Comparison of ENCODE assay signal across 8 cellular contexts in the genomic region with DNA sequence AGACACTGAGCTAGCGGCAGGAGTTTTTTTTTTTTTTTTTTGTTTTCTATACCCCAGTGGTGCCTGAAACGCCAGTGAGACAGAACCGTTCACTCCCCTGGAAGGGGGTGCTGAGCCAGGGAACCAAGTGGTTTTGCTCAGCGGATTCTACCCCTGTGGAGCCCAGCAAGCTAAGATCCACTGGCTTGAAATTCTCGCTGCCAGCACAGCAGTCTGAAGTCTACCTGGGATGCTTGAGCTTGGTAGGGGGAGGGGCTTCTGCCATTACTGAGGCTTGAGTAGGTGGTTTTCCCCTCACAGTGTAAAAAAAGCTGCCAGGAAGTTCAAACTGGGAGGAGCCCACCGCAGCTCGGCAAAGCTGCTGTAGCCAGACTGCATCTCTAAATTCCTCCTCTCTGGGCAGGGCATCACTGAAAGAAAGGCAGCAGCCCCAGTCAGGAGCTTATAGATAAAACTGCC.
A peak's percentile ranks its signal among the peaks of the same experiment; 100 is the strongest.
DNase-seq lines count a peak whose midpoint lies in the region; ATAC-seq and TF ChIP-seq lines count a peak whose summit lies in the region.
"Not testable (repeated sequence)": the region's sequence is repeated elsewhere in the genome, so short reads cannot be mapped to it uniquely, and the experiment has no call there.

No MANE protein-coding gene starts in this region.

- DNase-seq in GM12865 (ENCODE audit: low read depth) (peak; percentile 58), naive B cell (peak; percentile 31)
- peak; percentile 9 for DNase-seq in T-helper 2 cell treated with Interferon-gamma antibody and Interleukin-4, amounts not matched to agents 5 μg/mL and 100 μg/mL, for 36 hours (ENCODE audit: low spot score)
- DNase-seq in activated CD8-positive, alpha-beta T cell treated with anti-CD3 and anti-CD28 coated beads, Interleukin-2, amount 10 ng/mL, durations not matched to agents 7 days and 5 days: peak; percentile 74
- DNase-seq in activated T-helper 9 cell treated with anti-CD3 and anti-CD28 coated beads, Interleukin-2, amount 50 U/mL, for 16 hours (ENCODE audit: low read depth): peak; percentile 1
- DNase-seq in effector CD4-positive, alpha-beta T cell: peak; percentile 9
- DNase-seq in stimulated activated CD4-positive, alpha-beta T cell treated with anti-CD3 and anti-CD28 coated beads, TNF-alpha, amount 100 ng/mL, for 1 hour (ENCODE audit: low read depth in 3 of 3, low spot score in 1 of 3): peak in 2 of 3 donors; percentile 5 to 6

- peaks cover 25% of the 10 kb centered on the region for H3K36me3 Mint-ChIP-seq in T-helper 2 cell treated with Interferon-gamma antibody and Interleukin-4, amounts not matched to agents 5 μg/mL and 100 μg/mL, for 36 hours (ENCODE audit: low read depth)
- H3K36me3 Mint-ChIP-seq in activated CD8-positive, alpha-beta T cell treated with anti-CD3 and anti-CD28 coated beads, Interleukin-2, amount 10 ng/mL, durations not matched to agents 7 days and 5 days (ENCODE audit: low read depth): peaks cover 30% of the 10 kb centered on the region
- peaks cover 0 to 53% of the 10 kb centered on the region in 2 donors for H3K36me3 Mint-ChIP-seq in naive B cell
- H3K36me3 Mint-ChIP-seq in stimulated activated naive CD8-positive, alpha-beta T cell treated with anti-CD3 and anti-CD28 coated beads, Interleukin-15, Interleukin-2, amounts not matched to agents 100 ng/mL and 50 ng/mL, for 24 hours (ENCODE audit: low read depth): not testable (repeated sequence)

- peak overlapping the region; percentile 60 for H3K4me3 Mint-ChIP-seq in T-helper 2 cell treated with Interferon-gamma antibody and Interleukin-4, amounts not matched to agents 5 μg/mL and 100 μg/mL, for 36 hours
- H3K4me3 Mint-ChIP-seq in activated CD8-positive, alpha-beta T cell treated with anti-CD3 and anti-CD28 coated beads, Interleukin-2, amount 10 ng/mL, durations not matched to agents 7 days and 5 days: peak overlapping the region; percentile 48
- H3K4me3 Mint-ChIP-seq in naive B cell: peak overlapping the region; percentile 36 to 90 (median 70)
- H3K4me3 Mint-ChIP-seq in stimulated activated naive CD8-positive, alpha-beta T cell treated with anti-CD3 and anti-CD28 coated beads, Interleukin-15, Interleukin-2, amounts not matched to agents 100 ng/mL and 50 ng/mL, for 24 hours: peak overlapping the region; percentile 51

- H3K4me3 ChIP-seq in GM12865 (ENCODE audit: low read depth, low read length): peak overlapping the region; percentile 24

- H3K27me3 Mint-ChIP-seq in T-helper 2 cell treated with Interferon-gamma antibody and Interleukin-4, amounts not matched to agents 5 μg/mL and 100 μg/mL, for 36 hours (ENCODE audit: low read depth): peaks cover 11% of the 10 kb centered on the region
- not testable (repeated sequence) for H3K27me3 Mint-ChIP-seq in activated CD8-positive, alpha-beta T cell treated with anti-CD3 and anti-CD28 coated beads, Interleukin-2, amount 10 ng/mL, durations not matched to agents 7 days and 5 days (ENCODE audit: low read depth); naive B cell; stimulated activated naive CD8-positive, alpha-beta T cell treated with anti-CD3 and anti-CD28 coated beads, Interleukin-15, Interleukin-2, amounts not matched to agents 100 ng/mL and 50 ng/mL, for 24 hours

- POLR2A ChIA-PET in activated CD8-positive, alpha-beta T cell treated with anti-CD3 and anti-CD28 coated beads, Interleukin-2, amount 10 ng/mL, durations not matched to agents 7 days and 5 days (lab: Charles Lee): not testable (repeated sequence)

- peak overlapping the region; percentile 19 for H3K27ac Mint-ChIP-seq in T-helper 2 cell treated with Interferon-gamma antibody and Interleukin-4, amounts not matched to agents 5 μg/mL and 100 μg/mL, for 36 hours
- H3K27ac Mint-ChIP-seq in activated CD8-positive, alpha-beta T cell treated with anti-CD3 and anti-CD28 coated beads, Interleukin-2, amount 10 ng/mL, durations not matched to agents 7 days and 5 days: peak overlapping the region; percentile 54
- H3K27ac Mint-ChIP-seq in naive B cell: peak overlapping the region in 5 of 6 donors; percentile 5 to 85 (median 64)
- H3K27ac Mint-ChIP-seq in stimulated activated naive CD8-positive, alpha-beta T cell treated with anti-CD3 and anti-CD28 coated beads, Interleukin-15, Interleukin-2, amounts not matched to agents 100 ng/mL and 50 ng/mL, for 24 hours: peak overlapping the region; percentile 29

- peaks cover 44% of the 10 kb centered on the region for H3K9me3 Mint-ChIP-seq in T-helper 2 cell treated with Interferon-gamma antibody and Interleukin-4, amounts not matched to agents 5 μg/mL and 100 μg/mL, for 36 hours
- peaks cover 10% of the 10 kb centered on the region for H3K9me3 Mint-ChIP-seq in activated CD8-positive, alpha-beta T cell treated with anti-CD3 and anti-CD28 coated beads, Interleukin-2, amount 10 ng/mL, durations not matched to agents 7 days and 5 days (ENCODE audit: insufficient read depth)
- peaks cover 16 to 56% (median 39%) of the 10 kb centered on the region in 7 donors for H3K9me3 Mint-ChIP-seq in naive B cell
- H3K9me3 Mint-ChIP-seq in stimulated activated naive CD8-positive, alpha-beta T cell treated with anti-CD3 and anti-CD28 coated beads, Interleukin-15, Interleukin-2, amounts not matched to agents 100 ng/mL and 50 ng/mL, for 24 hours: peaks cover 41% of the 10 kb centered on the region

- peaks cover 20% of the 10 kb centered on the region for H3K4me1 Mint-ChIP-seq in T-helper 2 cell treated with Interferon-gamma antibody and Interleukin-4, amounts not matched to agents 5 μg/mL and 100 μg/mL, for 36 hours (ENCODE audit: low read depth)
- peaks cover 24% of the 10 kb centered on the region for H3K4me1 Mint-ChIP-seq in activated CD8-positive, alpha-beta T cell treated with anti-CD3 and anti-CD28 coated beads, Interleukin-2, amount 10 ng/mL, durations not matched to agents 7 days and 5 days (ENCODE audit: low read depth)
- peaks cover 16 to 24% (median 21%) of the 10 kb centered on the region in 3 donors for H3K4me1 Mint-ChIP-seq in naive B cell
- peaks cover 24% of the 10 kb centered on the region for H3K4me1 Mint-ChIP-seq in stimulated activated naive CD8-positive, alpha-beta T cell treated with anti-CD3 and anti-CD28 coated beads, Interleukin-15, Interleukin-2, amounts not matched to agents 100 ng/mL and 50 ng/mL, for 24 hours (ENCODE audit: low read depth)

- ATAC-seq in activated CD8-positive, alpha-beta T cell treated with anti-CD3 and anti-CD28 coated beads, Interleukin-2, amount 10 ng/mL, durations not matched to agents 7 days and 5 days: peak; percentile 64
- ATAC-seq in naive B cell (ENCODE audit: low read depth in 2 of 2): peak; percentile 21 to 47

- not testable (repeated sequence) for TF ChIP-seq CTCF in GM12865 (IDR thresholded peaks at IDR 0.05; ENCODE audit: insufficient read depth, low read depth, low read length, missing control alignments)

- CTCF ChIA-PET in activated CD8-positive, alpha-beta T cell treated with anti-CD3 and anti-CD28 coated beads, Interleukin-2, amount 10 ng/mL, durations not matched to agents 7 days and 5 days (lab: Charles Lee): interaction anchor here (0.8 to 1.0 kb wide), 2 partner anchors 9 to 13 kb away, joined by 3 read pairs; no protein-coding TSS in a partner anchor

Comparison
In these comparisons a context has a peak if more than half of its experiments do, and no peak if none do; other contexts are left out.
1. Peak in every context shown above with its lines: DNase-seq, ATAC-seq and H3K4me3 ChIP-seq.
2. DNase-seq: peak in every context shown above with its lines; median percentile 74 in activated CD8-positive, alpha-beta T cell treated with anti-CD3 and anti-CD28 coated beads, Interleukin-2, amount 10 ng/mL, durations not matched to agents 7 days and 5 days; 58 in GM12865; 31 in naive B cell; 9 in T-helper 2 cell treated with Interferon-gamma antibody and Interleukin-4, amounts not matched to agents 5 μg/mL and 100 μg/mL, for 36 hours; 9 in effector CD4-positive, alpha-beta T cell; 6 in stimulated activated CD4-positive, alpha-beta T cell treated with anti-CD3 and anti-CD28 coated beads, TNF-alpha, amount 100 ng/mL, for 1 hour; 1 in activated T-helper 9 cell treated with anti-CD3 and anti-CD28 coated beads, Interleukin-2, amount 50 U/mL, for 16 hours.